ENCODE assay signal across 1 cellular context in the genomic region with DNA sequence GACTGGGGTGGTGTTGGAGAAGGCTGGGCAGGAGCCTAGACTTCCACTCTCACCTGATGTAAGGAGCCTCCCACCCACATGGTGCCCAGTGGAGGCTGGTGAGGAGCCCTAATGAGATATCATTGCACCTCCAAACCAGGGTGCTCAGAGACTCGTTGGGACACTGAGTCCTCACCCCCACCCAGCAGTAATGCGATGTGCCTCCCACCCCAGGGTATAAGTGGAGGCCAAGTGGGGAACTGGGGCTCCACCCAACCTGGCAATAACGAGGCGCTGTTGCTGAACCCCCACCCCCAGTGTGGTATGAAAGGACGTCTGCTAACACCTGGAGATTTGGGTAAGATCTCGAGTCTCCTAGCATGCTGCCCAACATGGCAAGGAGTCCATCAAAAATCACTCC.
TF ChIP-seq lines count a peak whose summit lies in the region.

No MANE protein-coding gene starts in this region.

TF ChIP-seq in H1, 55 proteins besides CTCF, POLR2A, EP300 and RAD21:
- no peak for TF ChIP-seq JUN (IDR thresholded peaks at IDR 0.05; ENCODE audit: low read depth, low read length)
- no peak for TF ChIP-seq TAF1 (IDR thresholded peaks at IDR 0.05; ENCODE audit: low read depth, low read length)
- no peak for TF ChIP-seq RFX5 (IDR thresholded peaks at IDR 0.05; ENCODE audit: borderline replicate concordance, low read depth, low read length)
- TF ChIP-seq JUND (IDR thresholded peaks at IDR 0.05; ENCODE audit: low read length), result no peak
- no peak for TF ChIP-seq CTBP2 (IDR thresholded peaks at IDR 0.05; ENCODE audit: borderline replicate concordance, insufficient read depth, insufficient read length, low read length)
- no peak for TF ChIP-seq SIN3A (conservative IDR thresholded peaks at IDR 0.05 in 1 of 2, IDR thresholded peaks at IDR 0.05 in 1 of 2; ENCODE audit: low read depth in 1 of 2, low read length in 2 of 2)
- TF ChIP-seq TEAD4 (IDR thresholded peaks at IDR 0.05; ENCODE audit: low read depth, low read length), result no peak
- TF ChIP-seq GABPA (IDR thresholded peaks at IDR 0.05; ENCODE audit: borderline replicate concordance, insufficient read depth, low read length), result no peak
- TF ChIP-seq CHD2 (IDR thresholded peaks at IDR 0.05; ENCODE audit: low read length), result no peak
- no peak for TF ChIP-seq CBX5 (IDR thresholded peaks at IDR 0.05; ENCODE audit: low read depth, low read length)
- no peak for TF ChIP-seq SIRT6 (IDR thresholded peaks at IDR 0.05; ENCODE audit: low read length)
- TF ChIP-seq NANOG (IDR thresholded peaks at IDR 0.05; ENCODE audit: insufficient read depth, low read depth, low read length, poor library complexity, severe bottlenecking), result no peak
- TF ChIP-seq PHF8 (conservative IDR thresholded peaks at IDR 0.05; ENCODE audit: low read depth, low read length), result no peak
- no peak for TF ChIP-seq TBP (IDR thresholded peaks at IDR 0.05; ENCODE audit: low read depth, low read length)
- TF ChIP-seq SP1 (IDR thresholded peaks at IDR 0.05; ENCODE audit: low read depth, low read length), result no peak
- TF ChIP-seq HDAC2 (IDR thresholded peaks at IDR 0.05; ENCODE audit: borderline replicate concordance in 1 of 2, low read depth in 2 of 2, low read length in 2 of 2), result no peak
- no peak for TF ChIP-seq SRF (IDR thresholded peaks at IDR 0.05; ENCODE audit: low read depth, low read length)
